In the genomic region with DNA sequence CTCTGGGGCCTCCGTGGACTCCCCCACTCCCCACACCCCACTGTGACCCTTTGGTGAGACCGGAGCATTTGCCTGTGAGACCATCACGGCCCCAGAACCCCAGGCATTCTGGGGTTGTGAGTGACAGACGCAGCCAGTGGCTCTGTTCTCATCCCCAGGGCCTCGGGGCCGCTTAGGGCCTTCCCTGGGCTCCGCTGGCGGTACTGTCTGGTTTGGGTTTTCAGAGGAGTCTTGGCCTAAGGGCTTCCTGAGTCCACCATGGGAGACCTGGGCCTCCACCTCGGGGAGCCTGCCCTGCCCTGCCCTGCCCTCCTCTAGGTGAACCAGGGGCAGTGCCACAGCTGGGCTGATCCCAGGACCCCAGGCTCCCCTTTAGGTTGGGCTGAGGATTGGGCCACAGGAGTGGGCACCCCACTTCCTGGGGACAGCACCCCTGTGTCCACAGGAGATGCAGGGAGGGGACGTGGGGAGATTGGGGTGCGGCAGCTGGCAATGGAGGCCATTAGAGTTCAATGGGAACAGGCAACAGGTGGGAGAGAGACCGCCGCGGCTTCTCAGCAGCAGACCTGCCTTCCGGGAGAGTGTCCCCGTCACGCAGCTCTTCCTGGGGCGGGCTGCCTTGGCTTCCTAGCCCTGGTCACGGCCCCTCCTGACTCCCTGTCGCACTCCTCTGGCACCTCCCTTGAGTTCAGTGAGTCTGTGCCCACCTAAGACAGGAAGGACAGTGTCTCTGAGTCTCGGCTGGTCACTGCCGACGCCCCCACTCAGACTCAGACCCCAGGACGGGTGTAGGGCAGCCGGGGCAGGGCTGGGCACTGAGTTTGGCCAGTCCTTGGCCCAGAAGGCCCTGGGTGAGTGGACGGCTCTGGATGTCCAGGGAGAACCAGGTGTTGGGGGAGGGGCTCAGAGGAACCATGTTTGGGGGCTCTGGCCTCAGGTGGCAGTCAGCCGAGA, we compare ENCODE assay signal across 21 cellular contexts.
A peak's percentile ranks its signal among the peaks of the same experiment; 100 is the strongest.
DNase-seq lines count a peak whose midpoint lies in the region; ATAC-seq and TF ChIP-seq lines count a peak whose summit lies in the region.
"Had no signal": no experiment of that assay in that cellular context is flagged by ENCODE, and none has a peak within 500 bp of the region (broad histone marks: within the 10 kb centered on the region; RNA-seq: fewer than 3 reads in every experiment).

No MANE protein-coding gene starts in this region.

- no peak for TF ChIP-seq CTCF in CD4-positive, alpha-beta T cell (IDR thresholded peaks at IDR 0.05)
- no peak for TF ChIP-seq CTCF in H9 (conservative IDR thresholded peaks at IDR 0.05)

- H3K79me2 ChIP-seq in H9 (ENCODE audit: insufficient read depth, low read length) (no peaks in the 10 kb centered on the region), trophoblast cell (ENCODE audit: control insufficient read depth, insufficient read depth, low read length, poor library complexity) (peaks cover 18% of the 10 kb centered on the region)

- CTCF ChIA-PET in CD4-positive, alpha-beta T cell (lab: Charles Lee): no interaction called here
- CTCF ChIA-PET in activated CD8-positive, alpha-beta T cell treated with anti-CD3 and anti-CD28 coated beads, Interleukin-2, amount 10 ng/mL, durations not matched to agents 7 days and 5 days (lab: Charles Lee): interaction anchor here (0.5 kb wide), 1 partner anchor 45 kb away, joined by 3 read pairs; no protein-coding TSS in a partner anchor

- no CpG with 5 or more reads among the region's 27 CpGs for WGBS in H9 (ENCODE audit: extremely low coverage, insufficient read length, low lambda C conversion rate)
- WGBS in trophoblast cell (ENCODE audit: extremely low coverage, insufficient coverage, insufficient read length): no CpG with 5 or more reads among the region's 27 CpGs

- peak overlapping the region; percentile 78 for H3K27ac Mint-ChIP-seq in CD4-positive, alpha-beta T cell
- peak overlapping the region; percentile 85 to 93 (median 88); a peak in 4 of 7 replicates for H3K27ac Mint-ChIP-seq in H9
- peak overlapping the region; percentile 92 for H3K27ac Mint-ChIP-seq in activated CD8-positive, alpha-beta T cell treated with anti-CD3 and anti-CD28 coated beads, Interleukin-2, amount 10 ng/mL, durations not matched to agents 7 days and 5 days

- H2BK20ac ChIP-seq in H9 (ENCODE audit: low read depth, low read length, poor library complexity, severe bottlenecking): no peak overlapping the region

- peaks cover 60 to 62% of the 10 kb centered on the region in 2 experiments for H3K36me3 ChIP-seq in trophoblast cell (ENCODE audit: control insufficient read depth in 1 of 2, insufficient read depth in 2 of 2, low read length in 2 of 2)
- H3K36me3 ChIP-seq: SJCRH30 had no signal

- peak overlapping the region; percentile 29 for H4K12ac ChIP-seq in trophoblast cell (ENCODE audit: low read depth, low read length)

- H3K27ac ChIP-seq in CD4-positive, alpha-beta T cell (ENCODE audit: low read depth, low read length): no peak overlapping the region
- H3K27ac ChIP-seq in H9 (ENCODE audit: insufficient read length, low read depth, low read length) (no peak overlapping the region), trophoblast cell (ENCODE audit: low read depth, low read length) (peak overlapping the region; percentile 88)
- H3K27ac ChIP-seq: SJCRH30, testis had no signal

- H3K4me2 ChIP-seq in H9 (ENCODE audit: insufficient read depth, insufficient read length, low read length) (no peak overlapping the region), trophoblast cell (ENCODE audit: low read length) (peak overlapping the region; percentile 5)

- H3K23ac ChIP-seq in H9 (ENCODE audit: insufficient read length, low read depth, low read length) (no peak overlapping the region), trophoblast cell (ENCODE audit: low read length) (no peak overlapping the region)

- H2BK120ac ChIP-seq in H9 (ENCODE audit: low read depth, low read length, poor library complexity, severe bottlenecking) (no peak overlapping the region), trophoblast cell (ENCODE audit: insufficient read depth, low read length, poor library complexity) (peak overlapping the region; percentile 74)

- intact Hi-C loops in CD4-positive, alpha-beta T cell (cut with DNase I, micrococcal nuclease): no loop called here

- no peak overlapping the region for H3K18ac ChIP-seq in H9 (ENCODE audit: insufficient read length, low read depth, low read length)
- H3K18ac ChIP-seq in trophoblast cell (ENCODE audit: low read length): peak overlapping the region; percentile 58

- H2BK5ac ChIP-seq in H9 (ENCODE audit: insufficient read length, low read length) (no peak overlapping the region), trophoblast cell (ENCODE audit: low read depth, low read length, poor library complexity) (peak overlapping the region; percentile 91)

- H2AFZ ChIP-seq in H9 (ENCODE audit: low read length) (no peak overlapping the region), trophoblast cell (ENCODE audit: insufficient read depth, low read length, poor library complexity) (peak overlapping the region; percentile 52)

- no peaks in the 10 kb centered on the region for H3K27me3 Mint-ChIP-seq in CD4-positive, alpha-beta T cell
- H3K27me3 Mint-ChIP-seq in H9 (ENCODE audit: low read depth): no peaks in the 10 kb centered on the region; the same call in 1 of the 2 replicates
- H3K27me3 Mint-ChIP-seq in activated CD8-positive, alpha-beta T cell treated with anti-CD3 and anti-CD28 coated beads, Interleukin-2, amount 10 ng/mL, durations not matched to agents 7 days and 5 days (ENCODE audit: low read depth): no peaks in the 10 kb centered on the region
- H3K27me3 Mint-ChIP-seq: activated CD4-positive, alpha-beta T cell treated with anti-CD3 and anti-CD28 coated beads for 36 hours; central memory CD8-positive, alpha-beta T cell; effector memory CD8-positive, alpha-beta T cell had no signal

- H4K8ac ChIP-seq in H9 (replicated peaks; ENCODE audit: insufficient read length, low read depth, low read length): no peak overlapping the region
- H4K8ac ChIP-seq in trophoblast cell (ENCODE audit: low read depth, low read length): peak overlapping the region; percentile 90

- no peak overlapping the region for H3K4me3 ChIP-seq in trophoblast cell (ENCODE audit: low read depth, low read length)
- H3K4me3 ChIP-seq: SJCRH30, testis had no signal

- no peak overlapping the region for H2BK12ac ChIP-seq in H9 (ENCODE audit: insufficient read length, low read depth, low read length)
- H2BK12ac ChIP-seq in trophoblast cell (ENCODE audit: low read length): peak overlapping the region; percentile 66

- H3T11ph ChIP-seq in H9 (ENCODE audit: low read length): no peak overlapping the region

- H3K4me1 ChIP-seq in H9 (ENCODE audit: insufficient read depth, low read length) (no peaks in the 10 kb centered on the region; the same call in 1 of the 2 replicates), trophoblast cell (ENCODE audit: control insufficient read depth in 1 of 2, insufficient read depth in 2 of 2, low read length in 2 of 2) (peaks cover 42 to 49% of the 10 kb centered on the region in 2 experiments)

- H3K9ac ChIP-seq in H9 (ENCODE audit: extremely low read depth, insufficient read length, low read length): no peak overlapping the region
- H3K9ac ChIP-seq in trophoblast cell (ENCODE audit: low read length): no peak overlapping the region

- no peak overlapping the region for H4K91ac ChIP-seq in H9 (ENCODE audit: insufficient read length, low read depth, low read length)
- H4K91ac ChIP-seq in trophoblast cell (ENCODE audit: low read depth, low read length): peak overlapping the region; percentile 96

- POLR2A ChIA-PET in CD4-positive, alpha-beta T cell (lab: Charles Lee): no interaction called here
- POLR2A ChIA-PET in activated CD8-positive, alpha-beta T cell treated with anti-CD3 and anti-CD28 coated beads, Interleukin-2, amount 10 ng/mL, durations not matched to agents 7 days and 5 days (lab: Charles Lee): no interaction called here

- H3K56ac ChIP-seq in H9 (ENCODE audit: insufficient read length, low read depth, low read length): no peak overlapping the region

- DNase-seq in CD4-positive, alpha-beta T cell: no peak
- DNase-seq in H9 (no peak), trophoblast cell (no peak), NCI-H146 (lab: John Stamatoyannopoulos, UW) (no peak)
- no peak for DNase-seq in activated CD8-positive, alpha-beta T cell treated with anti-CD3 and anti-CD28 coated beads, Interleukin-2, amount 10 ng/mL, durations not matched to agents 7 days and 5 days
- DNase-seq in stimulated activated CD4-positive, alpha-beta T cell treated with anti-CD3 and anti-CD28 coated beads, Interleukin-1b, Interleukin-23, amount 100 ng/mL, for 48 hours: no peak
- DNase-seq: activated CD4-positive, alpha-beta T cell treated with anti-CD3 and anti-CD28 coated beads for 36 hours; BE2C; effector memory CD8-positive, alpha-beta T cell; hippocampal formation; NCI-H187; NCI-H524; occipital lobe; OCI-M1; right cardiac atrium; stimulated activated CD4-positive, alpha-beta T cell treated with anti-CD3 and anti-CD28 coated beads, Interleukin-2, amount 100 ng/mL, for 24 hours; T1000 had no signal

- H4K5ac ChIP-seq in H9 (ENCODE audit: insufficient read length, low read depth, low read length): no peak overlapping the region

- H3K27me3 ChIP-seq in CD4-positive, alpha-beta T cell (ENCODE audit: control insufficient read depth, insufficient read depth, low read length): no peaks in the 10 kb centered on the region
- H3K27me3 ChIP-seq in H9 (ENCODE audit: insufficient read depth, low read length): no peaks in the 10 kb centered on the region
- H3K27me3 ChIP-seq in trophoblast cell (ENCODE audit: insufficient read depth, low read length): no peaks in the 10 kb centered on the region
- H3K27me3 ChIP-seq: BE2C, SJCRH30, testis had no signal

- no peak overlapping the region for H2BK15ac ChIP-seq in H9 (ENCODE audit: low read depth, low read length)

- H3K4ac ChIP-seq in H9 (ENCODE audit: low read depth, low read length) (no peak overlapping the region), trophoblast cell (ENCODE audit: low read depth, low read length) (peak overlapping the region; percentile 87)

- no peak overlapping the region for H2AK5ac ChIP-seq in H9 (ENCODE audit: insufficient read length, low read length)
- peak overlapping the region; percentile 88 for H2AK5ac ChIP-seq in trophoblast cell (ENCODE audit: low read length)

- no peaks in the 10 kb centered on the region for H4K20me1 ChIP-seq in H9 (ENCODE audit: control insufficient read depth, insufficient read depth, insufficient read length)

- H3K14ac ChIP-seq in H9 (ENCODE audit: insufficient read depth, low read length) (no peak overlapping the region; the same call in 1 of the 2 replicates), trophoblast cell (ENCODE audit: low read length) (peak overlapping the region; percentile 76)

- no peaks in the 10 kb centered on the region for H3K9me3 Mint-ChIP-seq in CD4-positive, alpha-beta T cell
- no peaks in the 10 kb centered on the region for H3K9me3 Mint-ChIP-seq in H9
- H3K9me3 Mint-ChIP-seq in activated CD8-positive, alpha-beta T cell treated with anti-CD3 and anti-CD28 coated beads, Interleukin-2, amount 10 ng/mL, durations not matched to agents 7 days and 5 days (ENCODE audit: insufficient read depth): no peaks in the 10 kb centered on the region
- H3K9me3 Mint-ChIP-seq: central memory CD8-positive, alpha-beta T cell; effector memory CD8-positive, alpha-beta T cell had no signal

- ATAC-seq in CD4-positive, alpha-beta T cell (ENCODE audit: poor library complexity): no peak
- ATAC-seq in activated CD8-positive, alpha-beta T cell treated with anti-CD3 and anti-CD28 coated beads, Interleukin-2, amount 10 ng/mL, durations not matched to agents 7 days and 5 days: no peak
- no peak for ATAC-seq in GM21717 (IDR thresholded peaks at IDR 0.05; ENCODE audit: unreplicated experiment)
- ATAC-seq: activated CD4-positive, alpha-beta T cell treated with anti-CD3 and anti-CD28 coated beads for 36 hours; effector memory CD8-positive, alpha-beta T cell; right cardiac atrium had no signal

- H3K4me1 Mint-ChIP-seq in CD4-positive, alpha-beta T cell (ENCODE audit: low read depth): peaks cover 27% of the 10 kb centered on the region
- H3K4me1 Mint-ChIP-seq in H9: peaks cover 25 to 55% of the 10 kb centered on the region in 2 experiments
- peaks cover 58% of the 10 kb centered on the region for H3K4me1 Mint-ChIP-seq in activated CD8-positive, alpha-beta T cell treated with anti-CD3 and anti-CD28 coated beads, Interleukin-2, amount 10 ng/mL, durations not matched to agents 7 days and 5 days (ENCODE audit: low read depth)

- H3K23me2 ChIP-seq in H9 (ENCODE audit: insufficient read length, low read depth, low read length, poor library complexity, severe bottlenecking): peaks cover 5% of the 10 kb centered on the region

- H3K4me3 Mint-ChIP-seq in CD4-positive, alpha-beta T cell: no peak overlapping the region
- H3K4me3 Mint-ChIP-seq in H9: no peak overlapping the region
- H3K4me3 Mint-ChIP-seq in activated CD8-positive, alpha-beta T cell treated with anti-CD3 and anti-CD28 coated beads, Interleukin-2, amount 10 ng/mL, durations not matched to agents 7 days and 5 days: peak overlapping the region; percentile 82
- H3K4me3 Mint-ChIP-seq: activated CD4-positive, alpha-beta T cell treated with anti-CD3 and anti-CD28 coated beads for 36 hours; central memory CD8-positive, alpha-beta T cell had no signal

- H3K79me1 ChIP-seq in H9 (ENCODE audit: insufficient read depth, low read depth, low read length, poor library complexity, severe bottlenecking) (no peaks in the 10 kb centered on the region), trophoblast cell (ENCODE audit: low read length) (peaks cover 29% of the 10 kb centered on the region)

- H3K9me3 ChIP-seq in CD4-positive, alpha-beta T cell (ENCODE audit: control insufficient read depth, low read length): no peaks in the 10 kb centered on the region
- no peaks in the 10 kb centered on the region for H3K9me3 ChIP-seq in H9 (ENCODE audit: control insufficient read depth, low read depth, low read length)
- H3K9me3 ChIP-seq in trophoblast cell (ENCODE audit: insufficient read depth, low read depth, low read length): no peaks in the 10 kb centered on the region
- H3K9me3 ChIP-seq: BE2C, SJCRH30, testis had no signal

- peaks cover 41% of the 10 kb centered on the region for H3K36me3 Mint-ChIP-seq in CD4-positive, alpha-beta T cell (ENCODE audit: low read depth)
- H3K36me3 Mint-ChIP-seq in H9 (ENCODE audit: insufficient read depth in 1 of 3, low read depth in 3 of 3): peaks cover 3 to 32% (median 26%) of the 10 kb centered on the region in 3 experiments; a peak in 6 of 7 replicates
- peaks cover 51% of the 10 kb centered on the region for H3K36me3 Mint-ChIP-seq in activated CD8-positive, alpha-beta T cell treated with anti-CD3 and anti-CD28 coated beads, Interleukin-2, amount 10 ng/mL, durations not matched to agents 7 days and 5 days (ENCODE audit: low read depth)
